8 cellular contexts compared by ENCODE assay signal in the genomic region with DNA sequence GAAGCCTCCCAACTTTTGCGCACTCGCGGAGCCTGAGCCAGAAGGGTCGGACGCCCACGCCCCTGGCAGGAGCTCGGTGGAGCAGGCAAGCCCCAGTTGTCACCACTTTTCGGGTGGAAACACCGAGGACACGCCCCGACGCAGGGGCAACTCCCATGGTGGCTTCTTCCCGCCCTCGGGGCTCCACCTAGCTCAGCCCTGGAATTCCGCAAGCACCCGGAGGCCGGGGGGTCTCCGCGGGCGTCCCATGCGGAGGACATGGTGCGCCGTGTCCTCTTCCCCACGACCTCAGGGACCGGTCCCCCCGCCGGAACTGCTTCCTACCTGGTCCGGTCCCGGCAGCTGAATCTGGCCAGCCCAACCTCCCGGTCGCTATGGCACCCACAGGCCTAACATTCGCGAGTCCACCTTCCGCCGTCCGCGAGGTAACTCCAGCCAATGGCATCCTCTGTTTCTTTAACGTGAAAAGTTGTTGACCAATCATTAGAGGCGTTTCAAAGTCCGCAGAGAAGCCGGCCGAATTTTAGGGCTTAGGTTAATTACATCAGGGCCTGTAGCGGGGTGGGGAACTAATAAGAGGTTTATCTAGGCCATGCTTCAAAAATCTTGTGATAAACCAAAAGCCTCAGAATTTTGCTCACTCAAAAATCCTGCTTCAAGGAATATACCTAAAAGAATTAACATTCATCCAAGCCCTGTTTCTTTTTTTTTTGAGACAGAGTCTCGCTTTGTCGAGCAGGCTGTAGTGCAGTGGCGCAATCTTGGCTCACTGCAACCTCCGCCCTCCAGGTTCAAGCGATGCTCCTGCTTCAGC. TPM values are rescaled to one million over a fixed set of nuclear protein-coding genes. Genes with fewer than 3 reads are reported as not detected.
DNase-seq lines count a peak whose midpoint lies in the region; ATAC-seq and TF ChIP-seq lines count a peak whose summit lies in the region.

Gene STPG1, minus strand, starts transcription at position 433 of the 814 bp plus-strand sequence. CDS start 12,394 bp downstream, outside the sequence.

- no peaks in the 10 kb centered on the region for H3K27me3 ChIP-seq in heart left ventricle
- H3K27me3 ChIP-seq in parathyroid adenoma (ENCODE audit: control insufficient read depth, insufficient read depth, low read length): no peaks in the 10 kb centered on the region
- H3K27me3 ChIP-seq in tibial nerve: no peaks in the 10 kb centered on the region

- no peak for TF ChIP-seq CTCF in heart left ventricle (IDR thresholded peaks at IDR 0.05)
- TF ChIP-seq CTCF in parathyroid adenoma (IDR thresholded peaks at IDR 0.05): no peak
- no peak for TF ChIP-seq CTCF in tibial nerve (IDR thresholded peaks at IDR 0.05)

- intact Hi-C loops in heart left ventricle (cut with DNase I): loop anchor here in 6 of 10 donors (10.0 kb wide), 4 partner anchors 91 to 231 kb away; partner anchors contain the start of genes RCAN3 (in 2 of the 6) and SRRM1 (in 1 of the 6)

- ATAC-seq in GM18502 (IDR thresholded peaks at IDR 0.05; ENCODE audit: poor library complexity, unreplicated experiment) (peak; percentile 44), heart left ventricle (peak; percentile 36 to 79 (median 76)), GM21360 (IDR thresholded peaks at IDR 0.05; ENCODE audit: unreplicated experiment) (no peak)

- H3K4me2 ChIP-seq in parathyroid adenoma (ENCODE audit: low read length): peak within 1 kb of the TSS; percentile 92

- H3K36me3 ChIP-seq in heart left ventricle: no peaks in the 10 kb centered on the region
- no peaks in the 10 kb centered on the region for H3K36me3 ChIP-seq in parathyroid adenoma (ENCODE audit: control insufficient read depth, insufficient read depth, low read length)
- no peaks in the 10 kb centered on the region for H3K36me3 ChIP-seq in tibial nerve

- H3K4me1 ChIP-seq in heart left ventricle (peaks cover 0 to 40% (median 23%) of the 10 kb centered on the region in 12 donors), parathyroid adenoma (peaks cover 8% of the 10 kb centered on the region), tibial nerve (peaks cover 0 to 37% (median 19%) of the 10 kb centered on the region in 4 donors)

- peak within 1 kb of the TSS; percentile 62 to 88 (median 71) for H3K4me3 ChIP-seq in heart left ventricle
- peak within 1 kb of the TSS; percentile 98 for H3K4me3 ChIP-seq in parathyroid adenoma (ENCODE audit: low read depth, low read length)
- peak within 1 kb of the TSS; percentile 44 to 78 (median 68) for H3K4me3 ChIP-seq in tibial nerve

- H3K79me2 ChIP-seq in parathyroid adenoma: peaks cover 2% of the 10 kb centered on the region

- no peak for TF ChIP-seq EP300 in tibial nerve (IDR thresholded peaks at IDR 0.05)

- H3K9ac ChIP-seq in parathyroid adenoma: peak within 1 kb of the TSS; percentile 74

- DNase-seq in NCI-H1092 (lab: John Stamatoyannopoulos, UW): peak; percentile 81
- DNase-seq in T-helper 1 cell: peak; percentile 20 to 87 (median 57)
- DNase-seq in amniotic epithelial cell (ENCODE audit: low read depth): peak; percentile 77
- DNase-seq in heart left ventricle: peak; percentile 77 to 85 (median 80)
- peak; percentile 41 to 83 for DNase-seq in tibial nerve (ENCODE audit: low spot score in 2 of 2)

- whole genome bisulfite sequencing in heart left ventricle, 4 donors: 7 to 20% (median 10%) methylated on average over 19 to 48 of the region's 48 CpGs
- 9 to 10% methylated on average over 45 to 48 of the region's 48 CpGs for WGBS in tibial nerve, 2 donors

- H3K27ac ChIP-seq in heart left ventricle (peak within 1 kb of the TSS in 11 of 12 donors; percentile 5 to 80 (median 49)), parathyroid adenoma (peak within 1 kb of the TSS; percentile 43), tibial nerve (peak within 1 kb of the TSS in 2 of 4 donors; percentile 70 to 78)

- H3K9me3 ChIP-seq in heart left ventricle (peaks cover 0 to 3% (median 0%) of the 10 kb centered on the region in 12 donors), parathyroid adenoma (ENCODE audit: control insufficient read depth, low read length) (no peaks in the 10 kb centered on the region), tibial nerve (no peaks in the 10 kb centered on the region)

- H2AFZ ChIP-seq in parathyroid adenoma: peak within 1 kb of the TSS; percentile 90

- TF ChIP-seq POLR2A in heart left ventricle (IDR thresholded peaks at IDR 0.05) (peak in 1 of 2 donors; percentile 44), tibial nerve (IDR thresholded peaks at IDR 0.05) (no peak)

RNA-seq across cellular contexts. Expression of gene STPG1, which starts in this region (rescaled TPM):
- total RNA-seq in heart left ventricle (1 to 10 TPM; 3.8 to 6.9 (median 4.8) TPM), tibial nerve (1 to 10 TPM; 1.5 to 5.7 (median 3.0) TPM)
- polyA plus RNA-seq in heart left ventricle: 1 to 10 TPM; 4.5 to 5.2 TPM
